In the genomic region with DNA sequence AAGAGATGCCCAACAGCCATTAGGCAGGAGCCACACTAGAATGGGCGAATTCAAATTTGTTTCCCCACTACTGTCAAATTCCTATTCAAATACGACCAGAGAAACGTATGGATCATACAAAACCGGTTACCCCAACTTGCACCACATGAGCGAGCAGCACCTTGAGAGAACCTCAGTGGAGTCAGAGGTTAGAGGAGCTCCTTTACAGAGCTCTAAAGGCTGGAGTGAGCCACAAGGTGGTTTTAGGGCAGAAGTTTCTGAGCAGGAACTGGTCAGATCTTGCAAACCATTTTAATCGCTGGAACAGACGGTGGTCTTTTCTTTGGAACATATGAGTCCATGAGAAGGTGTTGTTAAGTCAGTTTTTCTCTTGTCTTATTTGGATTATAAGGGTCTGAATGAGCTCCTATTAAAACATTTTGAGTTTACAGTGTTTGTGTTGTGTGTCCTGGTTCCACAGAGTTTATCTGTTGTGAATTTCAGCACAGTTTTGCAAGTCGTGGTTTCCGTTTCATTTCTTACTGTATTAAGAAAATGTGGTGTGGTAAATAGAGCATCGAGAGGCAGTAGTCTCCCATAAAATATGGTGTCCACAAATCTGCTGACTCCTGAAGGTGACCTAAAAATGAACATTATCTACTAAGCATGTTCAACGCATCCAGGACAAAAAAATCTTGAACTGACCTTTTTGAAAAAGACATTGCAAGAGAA, we compare ENCODE assay signal across 26 cellular contexts.
"Had no signal": no experiment of that assay in that cellular context is flagged by ENCODE, and none has a peak within 500 bp of the region (broad histone marks: within the 10 kb centered on the region; RNA-seq: fewer than 3 reads in every experiment).

No MANE protein-coding gene starts in this region.

- H3K79me2 ChIP-seq: hepatocyte had no signal

- H3K36me3 Mint-ChIP-seq: mesothelial cell of epicardium; naive B cell; natural killer cell; neural progenitor cell; stimulated activated naive B cell treated with anti-CD40 and anti-IgM and Interleukin-4, amounts not matched to agents 10 μg/mL and 1 μg/mL and 100 μg/mL, for 72 hours had no signal

- H3K27me3 Mint-ChIP-seq: stimulated activated naive B cell treated with anti-CD40 and anti-IgM and Interleukin-4, amounts not matched to agents 10 μg/mL and 1 μg/mL and 100 μg/mL, for 72 hours had no signal

- H3K9me3 Mint-ChIP-seq: mesothelial cell of epicardium, nephron progenitor cell had no signal

- H3K4me3 ChIP-seq: hepatocyte, left ventricle myocardium inferior, lung, neural progenitor cell, ovary, skin epidermis, suprapubic skin, thoracic aorta, tibial artery, upper lobe of right lung had no signal

- H3K36me3 ChIP-seq: left ventricle myocardium inferior, neural progenitor cell, ovary, suprapubic skin, thoracic aorta, tibial artery, upper lobe of right lung had no signal

- H3K27ac Mint-ChIP-seq: mesothelial cell of epicardium; naive B cell; natural killer cell; neural progenitor cell; progenitor cell of endocrine pancreas; stimulated activated naive B cell treated with anti-CD40 and anti-IgM and Interleukin-4, amounts not matched to agents 10 μg/mL and 1 μg/mL and 100 μg/mL, for 72 hours had no signal

- H3K9me3 ChIP-seq: left ventricle myocardium inferior, ovary, suprapubic skin, thoracic aorta, tibial artery, upper lobe of right lung had no signal

- H3K4me3 Mint-ChIP-seq: mesothelial cell of epicardium; naive B cell; natural killer cell; nephron progenitor cell; neural progenitor cell; stimulated activated naive B cell treated with anti-CD40 and anti-IgM and Interleukin-4, amounts not matched to agents 10 μg/mL and 1 μg/mL and 100 μg/mL, for 72 hours had no signal

- H3K27me3 ChIP-seq: neural progenitor cell, ovary, suprapubic skin, tibial artery, upper lobe of right lung had no signal

- H3K4me1 ChIP-seq: left ventricle myocardium inferior, suprapubic skin, tibial artery, upper lobe of right lung had no signal

- H2AFZ ChIP-seq: hepatocyte, neural progenitor cell had no signal

- H3K9ac ChIP-seq: neural progenitor cell had no signal

- DNase-seq: islet precursor cell; left ventricle myocardium inferior; mesendoderm; naive B cell; natural killer cell; nephron progenitor cell; ovary; right cardiac atrium; stimulated activated CD4-positive, alpha-beta T cell treated with anti-CD3 and anti-CD28 coated beads, Interleukin-12 subunit alpha, Interleukin-12 subunit beta, amount 100 ng/mL, for 4 hours; stimulated activated CD4-positive, alpha-beta T cell treated with anti-CD3 and anti-CD28 coated beads, Interleukin-15, amount 100 ng/mL, for 24 hours; stimulated activated CD4-positive, alpha-beta T cell treated with anti-CD3 and anti-CD28 coated beads, Interleukin-2, amount 100 ng/mL, for 24 hours; stimulated activated CD4-positive, alpha-beta T cell treated with anti-CD3 and anti-CD28 coated beads, Interleukin-4, amount 100 ng/mL, for 1 hour; stimulated activated naive B cell treated with anti-CD40 and anti-IgM and Interleukin-4, amounts not matched to agents 10 μg/mL and 1 μg/mL and 100 μg/mL, for 72 hours; stimulated activated naive CD8-positive, alpha-beta T cell treated with anti-CD3 and anti-CD28 coated beads, Interleukin-15, Interleukin-2, amounts not matched to agents 100 U/mL and 50 U/mL, for 24 hours; tibial artery; trophoblast cell; upper lobe of right lung had no signal

- H3K4me2 ChIP-seq: hepatocyte, neural progenitor cell had no signal

- H3K4me1 Mint-ChIP-seq: naive B cell; natural killer cell; stimulated activated naive B cell treated with anti-CD40 and anti-IgM and Interleukin-4, amounts not matched to agents 10 μg/mL and 1 μg/mL and 100 μg/mL, for 72 hours had no signal

- FAIRE-seq: urothelium cell line had no signal
